14 cellular contexts compared by ENCODE assay signal in the genomic region with DNA sequence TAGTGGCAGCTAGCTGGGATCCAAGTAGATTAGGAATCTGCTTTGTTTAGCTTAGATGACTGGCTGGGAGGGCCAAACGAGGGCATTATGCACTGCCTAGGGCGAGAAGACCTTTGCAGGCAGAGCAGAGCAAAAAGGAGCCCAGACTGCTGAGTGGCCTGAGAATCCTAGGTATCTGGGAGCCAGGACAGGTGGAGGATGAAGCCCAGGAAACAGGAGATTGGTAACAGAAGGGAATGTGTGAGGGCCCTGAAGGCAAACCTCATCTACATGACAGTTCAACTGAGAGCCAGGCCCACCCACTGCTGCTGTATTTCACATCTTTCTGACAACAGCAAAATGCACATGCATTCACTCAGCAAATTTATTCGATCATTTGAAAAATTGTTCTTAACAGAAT.
DNase-seq lines count a peak whose midpoint lies in the region; ATAC-seq and TF ChIP-seq lines count a peak whose summit lies in the region.
"Had no signal": no experiment of that assay in that cellular context is flagged by ENCODE, and none has a peak within 500 bp of the region (broad histone marks: within the 10 kb centered on the region; RNA-seq: fewer than 3 reads in every experiment).

No MANE protein-coding gene starts in this region.

- no peak overlapping the region for H2BK12ac ChIP-seq in neuronal stem cell (ENCODE audit: low read length)

- H3K4me1 Mint-ChIP-seq in WTC11: peaks cover 52% of the 10 kb centered on the region
- H3K4me1 Mint-ChIP-seq: CD14-positive monocyte; CD8-positive, alpha-beta memory T cell had no signal

- H2BK5ac ChIP-seq in neuronal stem cell (ENCODE audit: low read length): no peak overlapping the region

- H3K4me1 ChIP-seq in HUES48 (ENCODE audit: control insufficient read depth, insufficient read depth, low read length) (peaks cover 18% of the 10 kb centered on the region), neuronal stem cell (ENCODE audit: control insufficient read depth in 2 of 2, insufficient read depth in 1 of 2, low read depth in 1 of 2, low read length in 2 of 2) (peaks cover 0 to 1% of the 10 kb centered on the region in 2 donors)
- H3K4me1 ChIP-seq: Caco-2 had no signal

- H3K14ac ChIP-seq in neuronal stem cell (ENCODE audit: low read length): no peak overlapping the region

- H3K23ac ChIP-seq in neuronal stem cell (ENCODE audit: low read depth, low read length, poor library complexity): no peak overlapping the region

- peaks cover 7% of the 10 kb centered on the region for H3K36me3 Mint-ChIP-seq in WTC11
- H3K36me3 Mint-ChIP-seq: CD14-positive monocyte; CD8-positive, alpha-beta memory T cell had no signal

- H3K9me3 ChIP-seq in HUES48 (ENCODE audit: control insufficient read depth, insufficient read depth, low read length): no peaks in the 10 kb centered on the region
- H3K9me3 ChIP-seq in neuronal stem cell (replicated peaks in 1 of 2; ENCODE audit: control insufficient read depth in 2 of 2, insufficient read depth in 1 of 2, low read depth in 1 of 2, low read length in 2 of 2): no peaks in the 10 kb centered on the region
- H3K9me3 ChIP-seq: Caco-2 had no signal

- H3K27ac Mint-ChIP-seq in WTC11: peak overlapping the region; percentile 88
- H3K27ac Mint-ChIP-seq: CD14-positive monocyte; CD8-positive, alpha-beta memory T cell had no signal

- H3K9ac ChIP-seq in HUES48 (ENCODE audit: low read depth, low read length): no peak overlapping the region
- H3K9ac ChIP-seq in neuronal stem cell (ENCODE audit: low read depth, low read length, poor library complexity): no peak overlapping the region

- H3K9me3 Mint-ChIP-seq in WTC11: peaks cover 15% of the 10 kb centered on the region
- H3K9me3 Mint-ChIP-seq: CD14-positive monocyte; CD8-positive, alpha-beta memory T cell had no signal

- no peak overlapping the region for H2BK120ac ChIP-seq in neuronal stem cell (ENCODE audit: low read depth, low read length)

- no peak overlapping the region for H3K4me2 ChIP-seq in neuronal stem cell (ENCODE audit: insufficient read depth, low read length, poor library complexity, severe bottlenecking)

- no peak for TF ChIP-seq CTCF in WTC11 (IDR thresholded peaks at IDR 0.05)

- POLR2A ChIA-PET in WTC11 (lab: Charles Lee): no interaction called here

- H3K27me3 Mint-ChIP-seq in WTC11 (ENCODE audit: low read depth): no peaks in the 10 kb centered on the region
- H3K27me3 Mint-ChIP-seq: CD8-positive, alpha-beta memory T cell had no signal

- H4K8ac ChIP-seq in neuronal stem cell (ENCODE audit: low read depth, low read length): no peak overlapping the region

- H4K91ac ChIP-seq in neuronal stem cell (ENCODE audit: low read depth, low read length, poor library complexity): no peak overlapping the region

- H3K27ac ChIP-seq in HUES48 (ENCODE audit: low read depth, low read length) (peak overlapping the region; percentile 7), neuronal stem cell (replicated peaks; ENCODE audit: low read length) (no peak overlapping the region)
- H3K27ac ChIP-seq: 22Rv1 had no signal

- no CpG with 5 or more reads among the region's 3 CpGs for WGBS in neuronal stem cell (ENCODE audit: extremely low coverage in 2 of 2, insufficient read length in 2 of 2, insufficient replicate concordance in 1 of 2), 2 donors

- CTCF ChIA-PET in WTC11 (lab: Charles Lee): no interaction called here

- DNase-seq in ELF-1 (ENCODE audit: low read depth, low spot score): peak; percentile 93
- DNase-seq in WTC11 (ENCODE audit: low spot score): peak; percentile 44
- DNase-seq in iPS-NIHi11 (ENCODE audit: low spot score): peak; percentile 32
- DNase-seq in NCI-H2107 (lab: John Stamatoyannopoulos, UW): no peak
- no peak for DNase-seq in neuronal stem cell (ENCODE audit: low spot score)
- DNase-seq: Caco-2; CD8-positive, alpha-beta memory T cell; DMS53 had no signal

- no peak overlapping the region for H3K4ac ChIP-seq in neuronal stem cell (ENCODE audit: low read length)

- H3K4me3 Mint-ChIP-seq in WTC11: no peak overlapping the region
- H3K4me3 Mint-ChIP-seq: CD14-positive monocyte; CD8-positive, alpha-beta memory T cell had no signal

- no peaks in the 10 kb centered on the region for H3K27me3 ChIP-seq in HUES48 (ENCODE audit: control insufficient read depth, insufficient read depth, low read length)
- H3K27me3 ChIP-seq in neuronal stem cell (ENCODE audit: control insufficient read depth in 3 of 3, insufficient read depth in 3 of 3, low read depth in 1 of 3, low read length in 3 of 3): peaks cover 0 to 3% (median 0%) of the 10 kb centered on the region in 3 experiments

- H3K36me3 ChIP-seq in HUES48 (ENCODE audit: control insufficient read depth, insufficient read depth, low read length) (no peaks in the 10 kb centered on the region), neuronal stem cell (replicated peaks in 1 of 2; ENCODE audit: control insufficient read depth in 2 of 2, insufficient read depth in 2 of 2, low read length in 2 of 2) (no peaks in the 10 kb centered on the region)

- H3K18ac ChIP-seq in neuronal stem cell (ENCODE audit: low read length): no peak overlapping the region

- H3K4me3 ChIP-seq in HUES48 (ENCODE audit: low read depth, low read length) (no peak overlapping the region), neuronal stem cell (ENCODE audit: low read length in 2 of 2) (no peak overlapping the region)
- H3K4me3 ChIP-seq: K562 had no signal

- H3K79me1 ChIP-seq in neuronal stem cell (ENCODE audit: low read depth, low read length): no peaks in the 10 kb centered on the region

- peak; percentile 96 for ATAC-seq in WTC11
- ATAC-seq in GM18907 (IDR thresholded peaks at IDR 0.05; ENCODE audit: unreplicated experiment): no peak
- no peak for ATAC-seq in HG03469 (IDR thresholded peaks at IDR 0.05; ENCODE audit: unreplicated experiment)
- ATAC-seq: K562 had no signal

- H2AFZ ChIP-seq in neuronal stem cell (ENCODE audit: low read length): no peak overlapping the region

- H2BK15ac ChIP-seq in neuronal stem cell (ENCODE audit: low read length): no peak overlapping the region

- H2AK5ac ChIP-seq in neuronal stem cell (ENCODE audit: low read depth, low read length): no peak overlapping the region

TF ChIP-seq in WTC11, 78 proteins besides CTCF, POLR2A, EP300 and RAD21:
- TF ChIP-seq, protein P1, sequence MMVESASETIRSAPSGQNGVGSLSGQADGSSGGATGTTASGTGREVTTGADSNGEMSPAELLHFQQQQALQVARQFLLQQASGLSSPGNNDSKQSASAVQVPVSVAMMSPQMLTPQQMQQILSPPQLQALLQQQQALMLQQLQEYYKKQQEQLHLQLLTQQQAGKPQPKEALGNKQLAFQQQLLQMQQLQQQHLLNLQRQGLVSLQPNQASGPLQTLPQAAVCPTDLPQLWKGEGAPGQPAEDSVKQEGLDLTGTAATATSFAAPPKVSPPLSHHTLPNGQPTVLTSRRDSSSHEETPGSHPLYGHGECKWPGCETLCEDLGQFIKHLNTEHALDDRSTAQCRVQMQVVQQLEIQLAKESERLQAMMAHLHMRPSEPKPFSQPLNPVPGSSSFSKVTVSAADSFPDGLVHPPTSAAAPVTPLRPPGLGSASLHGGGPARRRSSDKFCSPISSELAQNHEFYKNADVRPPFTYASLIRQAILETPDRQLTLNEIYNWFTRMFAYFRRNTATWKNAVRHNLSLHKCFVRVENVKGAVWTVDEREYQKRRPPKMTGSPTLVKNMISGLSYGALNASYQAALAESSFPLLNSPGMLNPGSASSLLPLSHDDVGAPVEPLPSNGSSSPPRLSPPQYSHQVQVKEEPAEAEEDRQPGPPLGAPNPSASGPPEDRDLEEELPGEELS (CRISPR knock-in tag; IDR thresholded peaks at IDR 0.05): 0 out of 2 replicates have a peak, but pooled peaks have one; percentile 39
- TF ChIP-seq, protein P2, sequence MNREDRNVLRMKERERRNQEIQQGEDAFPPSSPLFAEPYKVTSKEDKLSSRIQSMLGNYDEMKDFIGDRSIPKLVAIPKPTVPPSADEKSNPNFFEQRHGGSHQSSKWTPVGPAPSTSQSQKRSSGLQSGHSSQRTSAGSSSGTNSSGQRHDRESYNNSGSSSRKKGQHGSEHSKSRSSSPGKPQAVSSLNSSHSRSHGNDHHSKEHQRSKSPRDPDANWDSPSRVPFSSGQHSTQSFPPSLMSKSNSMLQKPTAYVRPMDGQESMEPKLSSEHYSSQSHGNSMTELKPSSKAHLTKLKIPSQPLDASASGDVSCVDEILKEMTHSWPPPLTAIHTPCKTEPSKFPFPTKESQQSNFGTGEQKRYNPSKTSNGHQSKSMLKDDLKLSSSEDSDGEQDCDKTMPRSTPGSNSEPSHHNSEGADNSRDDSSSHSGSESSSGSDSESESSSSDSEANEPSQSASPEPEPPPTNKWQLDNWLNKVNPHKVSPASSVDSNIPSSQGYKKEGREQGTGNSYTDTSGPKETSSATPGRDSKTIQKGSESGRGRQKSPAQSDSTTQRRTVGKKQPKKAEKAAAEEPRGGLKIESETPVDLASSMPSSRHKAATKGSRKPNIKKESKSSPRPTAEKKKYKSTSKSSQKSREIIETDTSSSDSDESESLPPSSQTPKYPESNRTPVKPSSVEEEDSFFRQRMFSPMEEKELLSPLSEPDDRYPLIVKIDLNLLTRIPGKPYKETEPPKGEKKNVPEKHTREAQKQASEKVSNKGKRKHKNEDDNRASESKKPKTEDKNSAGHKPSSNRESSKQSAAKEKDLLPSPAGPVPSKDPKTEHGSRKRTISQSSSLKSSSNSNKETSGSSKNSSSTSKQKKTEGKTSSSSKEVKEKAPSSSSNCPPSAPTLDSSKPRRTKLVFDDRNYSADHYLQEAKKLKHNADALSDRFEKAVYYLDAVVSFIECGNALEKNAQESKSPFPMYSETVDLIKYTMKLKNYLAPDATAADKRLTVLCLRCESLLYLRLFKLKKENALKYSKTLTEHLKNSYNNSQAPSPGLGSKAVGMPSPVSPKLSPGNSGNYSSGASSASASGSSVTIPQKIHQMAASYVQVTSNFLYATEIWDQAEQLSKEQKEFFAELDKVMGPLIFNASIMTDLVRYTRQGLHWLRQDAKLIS (CRISPR knock-in tag; IDR thresholded peaks at IDR 0.05; ENCODE audit: borderline replicate concordance): 0 out of 2 replicates have a peak, but pooled peaks have one; percentile 23
- 0 out of 2 replicates have a peak, but pooled peaks have one; percentile 33 for TF ChIP-seq ETV6 (CRISPR knock-in tag; IDR thresholded peaks at IDR 0.05)
- TF ChIP-seq, protein P3, sequence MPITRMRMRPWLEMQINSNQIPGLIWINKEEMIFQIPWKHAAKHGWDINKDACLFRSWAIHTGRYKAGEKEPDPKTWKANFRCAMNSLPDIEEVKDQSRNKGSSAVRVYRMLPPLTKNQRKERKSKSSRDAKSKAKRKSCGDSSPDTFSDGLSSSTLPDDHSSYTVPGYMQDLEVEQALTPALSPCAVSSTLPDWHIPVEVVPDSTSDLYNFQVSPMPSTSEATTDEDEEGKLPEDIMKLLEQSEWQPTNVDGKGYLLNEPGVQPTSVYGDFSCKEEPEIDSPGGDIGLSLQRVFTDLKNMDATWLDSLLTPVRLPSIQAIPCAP (CRISPR knock-in tag; IDR thresholded peaks at IDR 0.05): no peak

Comparison
In these comparisons a context has a peak if more than half of its experiments do, and no peak if none do; other contexts are left out.
1. DNase-seq: peak in ELF-1 (single experiment), WTC11 (single experiment) and iPS-NIHi11 (single experiment); none in NCI-H2107 (single experiment) and neuronal stem cell (single experiment).